ENCODE assay signal across 1 cellular context in the genomic region with DNA sequence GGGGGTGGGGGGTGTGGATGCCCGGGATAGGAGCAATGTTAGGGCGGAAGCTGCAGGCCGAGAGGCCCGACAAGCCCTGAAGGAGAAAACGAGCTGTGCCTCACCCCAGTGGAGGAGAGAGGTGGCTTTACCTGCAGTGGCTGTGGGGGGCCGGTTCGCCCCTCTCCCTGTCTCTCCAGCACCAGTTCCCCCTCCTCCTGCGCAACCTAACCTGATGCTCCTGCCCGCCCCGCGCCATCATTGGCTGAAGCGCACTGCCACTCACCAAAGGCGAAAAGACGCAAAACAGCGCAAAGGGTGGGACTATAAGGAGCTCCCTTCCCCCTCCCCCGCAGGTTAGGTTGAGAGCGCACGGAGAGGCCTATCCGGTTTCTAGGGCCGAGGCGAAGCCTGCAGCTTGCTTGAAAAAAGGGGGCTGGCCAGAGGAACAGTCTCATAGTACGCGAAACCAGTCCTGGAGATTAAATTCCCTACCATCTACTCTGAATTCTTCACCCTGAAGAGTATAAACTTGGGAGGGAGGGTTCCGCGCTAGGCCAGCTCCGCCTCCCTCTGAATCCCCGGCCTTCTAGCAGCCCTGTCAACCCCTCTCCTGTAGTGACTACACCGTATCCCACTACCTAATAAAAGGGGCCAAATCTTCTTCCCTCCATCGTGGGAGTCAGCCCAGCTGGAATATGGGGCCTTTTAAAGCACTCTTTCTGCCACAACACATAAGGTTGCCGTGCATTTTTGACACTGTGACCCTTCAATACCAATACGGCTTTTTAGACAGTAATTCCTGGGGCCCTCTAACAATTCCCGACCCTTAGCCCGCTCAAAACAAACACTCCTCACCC.
A peak's percentile ranks its signal among the peaks of the same experiment; 100 is the strongest.
TF ChIP-seq lines count a peak whose summit lies in the region.

No MANE protein-coding gene starts in this region.

TF ChIP-seq in HepG2, 621 proteins besides CTCF, POLR2A, EP300 and RAD21 (continued from another document and continues in another):
- TF ChIP-seq, protein P1, sequence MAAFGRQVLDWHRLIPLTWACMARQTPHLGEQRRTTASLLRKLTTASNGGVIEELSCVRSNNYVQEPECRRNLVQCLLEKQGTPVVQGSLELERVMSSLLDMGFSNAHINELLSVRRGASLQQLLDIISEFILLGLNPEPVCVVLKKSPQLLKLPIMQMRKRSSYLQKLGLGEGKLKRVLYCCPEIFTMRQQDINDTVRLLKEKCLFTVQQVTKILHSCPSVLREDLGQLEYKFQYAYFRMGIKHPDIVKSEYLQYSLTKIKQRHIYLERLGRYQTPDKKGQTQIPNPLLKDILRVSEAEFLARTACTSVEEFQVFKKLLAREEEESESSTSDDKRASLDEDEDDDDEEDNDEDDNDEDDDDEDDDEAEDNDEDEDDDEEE (CRISPR knock-in tag; IDR thresholded peaks at IDR 0.05): no peak
- 0 out of 2 replicates have a peak, but pooled peaks have one; percentile 64 for TF ChIP-seq SATB2 (CRISPR knock-in tag; IDR thresholded peaks at IDR 0.05)
- TF ChIP-seq MYC (CRISPR knock-in tag; IDR thresholded peaks at IDR 0.05; ENCODE audit: borderline replicate concordance): peak; percentile 84; the same call in 1 of the 2 replicates
- peak; percentile 92 for TF ChIP-seq GATAD1 (CRISPR knock-in tag; IDR thresholded peaks at IDR 0.05)
- TF ChIP-seq, protein P2, sequence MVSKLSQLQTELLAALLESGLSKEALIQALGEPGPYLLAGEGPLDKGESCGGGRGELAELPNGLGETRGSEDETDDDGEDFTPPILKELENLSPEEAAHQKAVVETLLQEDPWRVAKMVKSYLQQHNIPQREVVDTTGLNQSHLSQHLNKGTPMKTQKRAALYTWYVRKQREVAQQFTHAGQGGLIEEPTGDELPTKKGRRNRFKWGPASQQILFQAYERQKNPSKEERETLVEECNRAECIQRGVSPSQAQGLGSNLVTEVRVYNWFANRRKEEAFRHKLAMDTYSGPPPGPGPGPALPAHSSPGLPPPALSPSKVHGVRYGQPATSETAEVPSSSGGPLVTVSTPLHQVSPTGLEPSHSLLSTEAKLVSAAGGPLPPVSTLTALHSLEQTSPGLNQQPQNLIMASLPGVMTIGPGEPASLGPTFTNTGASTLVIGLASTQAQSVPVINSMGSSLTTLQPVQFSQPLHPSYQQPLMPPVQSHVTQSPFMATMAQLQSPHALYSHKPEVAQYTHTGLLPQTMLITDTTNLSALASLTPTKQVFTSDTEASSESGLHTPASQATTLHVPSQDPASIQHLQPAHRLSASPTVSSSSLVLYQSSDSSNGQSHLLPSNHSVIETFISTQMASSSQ (IDR thresholded peaks at IDR 0.05; ENCODE audit: low read depth): peak; percentile 39; the same call in 1 of the 2 replicates
- TF ChIP-seq, protein P2 (CRISPR knock-in tag; IDR thresholded peaks at IDR 0.05; ENCODE audit: borderline replicate concordance): peak; percentile 87
- TF ChIP-seq, protein P3, sequence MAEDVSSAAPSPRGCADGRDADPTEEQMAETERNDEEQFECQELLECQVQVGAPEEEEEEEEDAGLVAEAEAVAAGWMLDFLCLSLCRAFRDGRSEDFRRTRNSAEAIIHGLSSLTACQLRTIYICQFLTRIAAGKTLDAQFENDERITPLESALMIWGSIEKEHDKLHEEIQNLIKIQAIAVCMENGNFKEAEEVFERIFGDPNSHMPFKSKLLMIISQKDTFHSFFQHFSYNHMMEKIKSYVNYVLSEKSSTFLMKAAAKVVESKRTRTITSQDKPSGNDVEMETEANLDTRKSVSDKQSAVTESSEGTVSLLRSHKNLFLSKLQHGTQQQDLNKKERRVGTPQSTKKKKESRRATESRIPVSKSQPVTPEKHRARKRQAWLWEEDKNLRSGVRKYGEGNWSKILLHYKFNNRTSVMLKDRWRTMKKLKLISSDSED (CRISPR knock-in tag; IDR thresholded peaks at IDR 0.05): no peak
- peak; percentile 83 for TF ChIP-seq IKZF4 (CRISPR knock-in tag; IDR thresholded peaks at IDR 0.05; ENCODE audit: borderline replicate concordance, low read depth, not compliant biosample characterization)
- TF ChIP-seq LCORL (IDR thresholded peaks at IDR 0.05): peak; percentile 60
- peak; percentile 72 for TF ChIP-seq LCORL (CRISPR knock-in tag; IDR thresholded peaks at IDR 0.05)
- peak; percentile 50 for TF ChIP-seq SMAD3 (CRISPR knock-in tag; IDR thresholded peaks at IDR 0.05)
- TF ChIP-seq ZNF33A (CRISPR knock-in tag; IDR thresholded peaks at IDR 0.05; ENCODE audit: borderline replicate concordance): no peak
- TF ChIP-seq, protein P4, sequence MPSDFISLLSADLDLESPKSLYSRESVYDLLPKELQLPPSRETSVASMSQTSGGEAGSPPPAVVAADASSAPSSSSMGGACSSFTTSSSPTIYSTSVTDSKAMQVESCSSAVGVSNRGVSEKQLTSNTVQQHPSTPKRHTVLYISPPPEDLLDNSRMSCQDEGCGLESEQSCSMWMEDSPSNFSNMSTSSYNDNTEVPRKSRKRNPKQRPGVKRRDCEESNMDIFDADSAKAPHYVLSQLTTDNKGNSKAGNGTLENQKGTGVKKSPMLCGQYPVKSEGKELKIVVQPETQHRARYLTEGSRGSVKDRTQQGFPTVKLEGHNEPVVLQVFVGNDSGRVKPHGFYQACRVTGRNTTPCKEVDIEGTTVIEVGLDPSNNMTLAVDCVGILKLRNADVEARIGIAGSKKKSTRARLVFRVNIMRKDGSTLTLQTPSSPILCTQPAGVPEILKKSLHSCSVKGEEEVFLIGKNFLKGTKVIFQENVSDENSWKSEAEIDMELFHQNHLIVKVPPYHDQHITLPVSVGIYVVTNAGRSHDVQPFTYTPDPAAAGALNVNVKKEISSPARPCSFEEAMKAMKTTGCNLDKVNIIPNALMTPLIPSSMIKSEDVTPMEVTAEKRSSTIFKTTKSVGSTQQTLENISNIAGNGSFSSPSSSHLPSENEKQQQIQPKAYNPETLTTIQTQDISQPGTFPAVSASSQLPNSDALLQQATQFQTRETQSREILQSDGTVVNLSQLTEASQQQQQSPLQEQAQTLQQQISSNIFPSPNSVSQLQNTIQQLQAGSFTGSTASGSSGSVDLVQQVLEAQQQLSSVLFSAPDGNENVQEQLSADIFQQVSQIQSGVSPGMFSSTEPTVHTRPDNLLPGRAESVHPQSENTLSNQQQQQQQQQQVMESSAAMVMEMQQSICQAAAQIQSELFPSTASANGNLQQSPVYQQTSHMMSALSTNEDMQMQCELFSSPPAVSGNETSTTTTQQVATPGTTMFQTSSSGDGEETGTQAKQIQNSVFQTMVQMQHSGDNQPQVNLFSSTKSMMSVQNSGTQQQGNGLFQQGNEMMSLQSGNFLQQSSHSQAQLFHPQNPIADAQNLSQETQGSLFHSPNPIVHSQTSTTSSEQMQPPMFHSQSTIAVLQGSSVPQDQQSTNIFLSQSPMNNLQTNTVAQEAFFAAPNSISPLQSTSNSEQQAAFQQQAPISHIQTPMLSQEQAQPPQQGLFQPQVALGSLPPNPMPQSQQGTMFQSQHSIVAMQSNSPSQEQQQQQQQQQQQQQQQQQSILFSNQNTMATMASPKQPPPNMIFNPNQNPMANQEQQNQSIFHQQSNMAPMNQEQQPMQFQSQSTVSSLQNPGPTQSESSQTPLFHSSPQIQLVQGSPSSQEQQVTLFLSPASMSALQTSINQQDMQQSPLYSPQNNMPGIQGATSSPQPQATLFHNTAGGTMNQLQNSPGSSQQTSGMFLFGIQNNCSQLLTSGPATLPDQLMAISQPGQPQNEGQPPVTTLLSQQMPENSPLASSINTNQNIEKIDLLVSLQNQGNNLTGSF (CRISPR knock-in tag; IDR thresholded peaks at IDR 0.05): peak; percentile 76
- peak; percentile 89 for TF ChIP-seq MIXL1 (CRISPR knock-in tag; IDR thresholded peaks at IDR 0.05)
- TF ChIP-seq HDAC2 (CRISPR knock-in tag; IDR thresholded peaks at IDR 0.05): peak; percentile 71; the same call in 1 of the 2 replicates
- peak; percentile 79; the same call in 1 of the 2 replicates for TF ChIP-seq POLR2AphosphoS5 (IDR thresholded peaks at IDR 0.05; ENCODE audit: low read depth, low read length)
- peak; percentile 47; the same call in 1 of the 2 replicates for TF ChIP-seq ZNF749 (CRISPR knock-in tag; IDR thresholded peaks at IDR 0.05; ENCODE audit: borderline replicate concordance)
- TF ChIP-seq, protein P5, sequence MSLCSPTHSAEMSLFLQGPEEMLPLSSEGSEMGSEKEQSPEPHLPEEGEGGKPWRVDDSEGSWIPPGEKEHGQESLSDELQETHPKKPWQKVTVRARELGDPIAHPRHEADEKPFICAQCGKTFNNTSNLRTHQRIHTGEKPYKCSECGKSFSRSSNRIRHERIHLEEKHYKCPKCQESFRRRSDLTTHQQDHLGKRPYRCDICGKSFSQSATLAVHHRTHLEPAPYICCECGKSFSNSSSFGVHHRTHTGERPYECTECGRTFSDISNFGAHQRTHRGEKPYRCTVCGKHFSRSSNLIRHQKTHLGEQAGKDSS (CRISPR knock-in tag; IDR thresholded peaks at IDR 0.05; ENCODE audit: borderline replicate concordance, low read depth): peak; percentile 87; the same call in 1 of the 2 replicates
- peak; percentile 88 for TF ChIP-seq POGZ (CRISPR knock-in tag; IDR thresholded peaks at IDR 0.05)
- peak; percentile 90 for TF ChIP-seq PRPF4 (IDR thresholded peaks at IDR 0.05; ENCODE audit: low read depth, low read length, poor library complexity, severe bottlenecking)
- peak; percentile 46; the same call in 1 of the 2 replicates for TF ChIP-seq BCL6 (CRISPR knock-in tag; IDR thresholded peaks at IDR 0.05)
- TF ChIP-seq ZNF367 (CRISPR knock-in tag; IDR thresholded peaks at IDR 0.05; ENCODE audit: borderline replicate concordance): no peak
- no peak for TF ChIP-seq SUZ12 (IDR thresholded peaks at IDR 0.05; ENCODE audit: low read depth, low read length)
- TF ChIP-seq, protein P6, sequence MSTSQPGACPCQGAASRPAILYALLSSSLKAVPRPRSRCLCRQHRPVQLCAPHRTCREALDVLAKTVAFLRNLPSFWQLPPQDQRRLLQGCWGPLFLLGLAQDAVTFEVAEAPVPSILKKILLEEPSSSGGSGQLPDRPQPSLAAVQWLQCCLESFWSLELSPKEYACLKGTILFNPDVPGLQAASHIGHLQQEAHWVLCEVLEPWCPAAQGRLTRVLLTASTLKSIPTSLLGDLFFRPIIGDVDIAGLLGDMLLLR (CRISPR knock-in tag; IDR thresholded peaks at IDR 0.05): 0 out of 2 replicates have a peak, but pooled peaks have one; percentile 70
- TF ChIP-seq ZNF24 (IDR thresholded peaks at IDR 0.05): no peak
- TF ChIP-seq GTF2F1 (IDR thresholded peaks at IDR 0.05; ENCODE audit: low read length): peak; percentile 63; the same call in 1 of the 2 replicates
- no peak; the same call in 1 of the 2 replicates for TF ChIP-seq MED1 (CRISPR knock-in tag; IDR thresholded peaks at IDR 0.05)
- TF ChIP-seq, protein P7, sequence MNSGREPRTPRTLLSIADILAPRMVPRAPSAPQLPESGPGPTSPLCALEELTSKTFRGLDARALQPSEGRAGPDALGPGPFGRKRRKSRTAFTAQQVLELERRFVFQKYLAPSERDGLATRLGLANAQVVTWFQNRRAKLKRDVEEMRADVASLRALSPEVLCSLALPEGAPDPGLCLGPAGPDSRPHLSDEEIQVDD (CRISPR knock-in tag; IDR thresholded peaks at IDR 0.05; ENCODE audit: borderline replicate concordance): peak; percentile 61; the same call in 1 of the 2 replicates
- TF ChIP-seq, protein P8, sequence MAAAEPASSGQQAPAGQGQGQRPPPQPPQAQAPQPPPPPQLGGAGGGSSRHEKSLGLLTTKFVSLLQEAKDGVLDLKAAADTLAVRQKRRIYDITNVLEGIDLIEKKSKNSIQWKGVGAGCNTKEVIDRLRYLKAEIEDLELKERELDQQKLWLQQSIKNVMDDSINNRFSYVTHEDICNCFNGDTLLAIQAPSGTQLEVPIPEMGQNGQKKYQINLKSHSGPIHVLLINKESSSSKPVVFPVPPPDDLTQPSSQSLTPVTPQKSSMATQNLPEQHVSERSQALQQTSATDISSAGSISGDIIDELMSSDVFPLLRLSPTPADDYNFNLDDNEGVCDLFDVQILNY (CRISPR knock-in tag; conservative IDR thresholded peaks at IDR 0.05): no peak
- peak; percentile 100 for TF ChIP-seq NFYC (CRISPR knock-in tag; IDR thresholded peaks at IDR 0.05)
- no peak for TF ChIP-seq DPF2 (CRISPR knock-in tag; IDR thresholded peaks at IDR 0.05; ENCODE audit: borderline replicate concordance, low read depth)
- TF ChIP-seq, protein P9, sequence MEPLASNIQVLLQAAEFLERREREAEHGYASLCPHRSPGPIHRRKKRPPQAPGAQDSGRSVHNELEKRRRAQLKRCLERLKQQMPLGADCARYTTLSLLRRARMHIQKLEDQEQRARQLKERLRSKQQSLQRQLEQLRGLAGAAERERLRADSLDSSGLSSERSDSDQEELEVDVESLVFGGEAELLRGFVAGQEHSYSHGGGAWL (CRISPR knock-in tag; IDR thresholded peaks at IDR 0.05): 0 out of 2 replicates have a peak, but pooled peaks have one; percentile 87
- 0 out of 2 replicates have a peak, but pooled peaks have one; percentile 11 for TF ChIP-seq NKX3-1 (CRISPR knock-in tag; IDR thresholded peaks at IDR 0.05)
- TF ChIP-seq, protein P10, sequence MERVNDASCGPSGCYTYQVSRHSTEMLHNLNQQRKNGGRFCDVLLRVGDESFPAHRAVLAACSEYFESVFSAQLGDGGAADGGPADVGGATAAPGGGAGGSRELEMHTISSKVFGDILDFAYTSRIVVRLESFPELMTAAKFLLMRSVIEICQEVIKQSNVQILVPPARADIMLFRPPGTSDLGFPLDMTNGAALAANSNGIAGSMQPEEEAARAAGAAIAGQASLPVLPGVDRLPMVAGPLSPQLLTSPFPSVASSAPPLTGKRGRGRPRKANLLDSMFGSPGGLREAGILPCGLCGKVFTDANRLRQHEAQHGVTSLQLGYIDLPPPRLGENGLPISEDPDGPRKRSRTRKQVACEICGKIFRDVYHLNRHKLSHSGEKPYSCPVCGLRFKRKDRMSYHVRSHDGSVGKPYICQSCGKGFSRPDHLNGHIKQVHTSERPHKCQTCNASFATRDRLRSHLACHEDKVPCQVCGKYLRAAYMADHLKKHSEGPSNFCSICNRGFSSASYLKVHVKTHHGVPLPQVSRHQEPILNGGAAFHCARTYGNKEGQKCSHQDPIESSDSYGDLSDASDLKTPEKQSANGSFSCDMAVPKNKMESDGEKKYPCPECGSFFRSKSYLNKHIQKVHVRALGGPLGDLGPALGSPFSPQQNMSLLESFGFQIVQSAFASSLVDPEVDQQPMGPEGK (CRISPR knock-in tag; IDR thresholded peaks at IDR 0.05): peak; percentile 94
- TF ChIP-seq ZBTB7B (CRISPR knock-in tag; IDR thresholded peaks at IDR 0.05): peak; percentile 88; the same call in 1 of the 2 replicates
